ENCODE assay signal across 8 cellular contexts in genomic region chr2:71068218-71069035, GRCh38. TPM values are rescaled to one million over a fixed set of nuclear protein-coding genes. Genes with fewer than 3 reads are reported as not detected.
DNase-seq lines count a peak whose midpoint lies in the region; ATAC-seq and TF ChIP-seq lines count a peak whose summit lies in the region.

TSS of gene NAGK (plus strand) at chr2:71068648. CDS start at chr2:71068684, 36 bp downstream.

- no peaks in the 10 kb centered on the region for H3K9me3 Mint-ChIP-seq in activated naive CD4-positive, alpha-beta T cell treated with anti-CD3 and anti-CD28 coated beads, Interleukin-2, amount 50 U/mL, for 72 hours

- DNase-seq in NCI-H1105 (lab: John Stamatoyannopoulos, UW) (peak; percentile 91), SKM-1 (lab: John Stamatoyannopoulos, UW; ENCODE audit: unreplicated experiment) (peak; percentile 93), glomerular endothelial cell (ENCODE audit: extremely low read depth, low read depth, low spot score) (peak; percentile 80), omental fat pad (ENCODE audit: low spot score) (peak; percentile 83)
- peak; percentile 97 to 99 for DNase-seq in activated naive CD4-positive, alpha-beta T cell treated with anti-CD3 and anti-CD28 coated beads, Interleukin-2, amount 50 U/mL, for 72 hours (ENCODE audit: low spot score in 2 of 2)

- peaks cover 0 to 8% of the 10 kb centered on the region in 2 donors for H3K36me3 Mint-ChIP-seq in activated naive CD4-positive, alpha-beta T cell treated with anti-CD3 and anti-CD28 coated beads, Interleukin-2, amount 50 U/mL, for 72 hours

- peak; percentile 99 for TF ChIP-seq POLR2A in GM10847 (IDR thresholded peaks at IDR 0.05; ENCODE audit: extremely low read depth, insufficient read length)

- ATAC-seq in HG02642 (IDR thresholded peaks at IDR 0.05; ENCODE audit: poor library complexity, unreplicated experiment) = peak; percentile 76
- ATAC-seq in activated naive CD4-positive, alpha-beta T cell treated with anti-CD3 and anti-CD28 coated beads, Interleukin-2, amount 50 U/mL, for 72 hours = peak; percentile 84 to 89
- peak; percentile 97 for ATAC-seq in omental fat pad (ENCODE audit: low FRiP score)

- peak within 1 kb of the TSS; percentile 92 for H3K27ac ChIP-seq in temporal lobe (ENCODE audit: low read depth, low read length)

- H3K27ac Mint-ChIP-seq in activated naive CD4-positive, alpha-beta T cell treated with anti-CD3 and anti-CD28 coated beads, Interleukin-2, amount 50 U/mL, for 72 hours = peak within 1 kb of the TSS; percentile 95 to 99

- TF ChIP-seq CTCF in omental fat pad (IDR thresholded peaks at IDR 0.05) = no peak

RNA-seq across cellular contexts. Expression of gene NAGK, which starts in this region (rescaled TPM):
- 10 to 100 TPM; 48.4 to 77.4 TPM for total RNA-seq in activated naive CD4-positive, alpha-beta T cell treated with anti-CD3 and anti-CD28 coated beads, Interleukin-2, amount 50 U/mL, for 72 hours
- total RNA-seq in glomerular endothelial cell (158 and 219 TPM in 2 replicates), omental fat pad (100 to 1,000 TPM in 2 of 4 donors, 10 to 100 TPM in 2; 72.1 to 149 (median 121) TPM), temporal lobe (38.1 TPM)

Comparison
In these comparisons a context has a peak if more than half of its experiments do, and no peak if none do; other contexts are left out.
1. Peak in every context shown above with its lines: DNase-seq, ATAC-seq and H3K27ac ChIP-seq.